Comparison of ENCODE assay signal across 8 cellular contexts in genomic region chr17:63549946-63550815, GRCh38. TPM values are rescaled to one million over a fixed set of nuclear protein-coding genes. Genes with fewer than 3 reads are reported as not detected.
A peak's percentile ranks its signal among the peaks of the same experiment; 100 is the strongest.
DNase-seq lines count a peak whose midpoint lies in the region; ATAC-seq and TF ChIP-seq lines count a peak whose summit lies in the region.

DCAF7 (plus strand) TSS chr17:63550477; CDS start chr17:63550678, 201 bp downstream.

- DNase-seq in NCI-H2196 treated with DMSO at 0.1 percent for 48 hours (lab: John Stamatoyannopoulos, UW; ENCODE audit: unreplicated experiment): peak; percentile 99
- peak; percentile 97 to 99 for DNase-seq in breast epithelium (ENCODE audit: low spot score in 2 of 2)

- no peaks in the 10 kb centered on the region for H3K9me3 ChIP-seq in breast epithelium
- no peaks in the 10 kb centered on the region for H3K9me3 ChIP-seq in iPS-18c (ENCODE audit: control insufficient read depth, insufficient read depth, low read length)

- intact Hi-C loops in breast epithelium (cut with DNase I; ENCODE audit: low total_unique reads): no loop called here

- ATAC-seq in GM18870 (IDR thresholded peaks at IDR 0.05; ENCODE audit: unreplicated experiment) (peak; percentile 97), HG03135 (IDR thresholded peaks at IDR 0.05; ENCODE audit: unreplicated experiment) (peak; percentile 91)

- peak within 1 kb of the TSS; percentile 59 for H2AFZ ChIP-seq in ACC112 (ENCODE audit: low read length, unreplicated experiment)

- H3K79me2 ChIP-seq in ACC112 (ENCODE audit: control insufficient read depth, insufficient read depth, low read length, unreplicated experiment): peaks cover 47% of the 10 kb centered on the region

- no peak for TF ChIP-seq POLR2A in breast epithelium (IDR thresholded peaks at IDR 0.05)

- H3K4me3 ChIP-seq in ACC112 (ENCODE audit: low read depth, low read length) (peak within 1 kb of the TSS; percentile 80), breast epithelium (peak within 1 kb of the TSS; percentile 92 to 95 (median 92)), iPS-18c (ENCODE audit: insufficient read depth, low read depth, low read length) (peak within 1 kb of the TSS; percentile 98), skin epidermis (peak within 1 kb of the TSS; percentile 82 to 99 (median 87))

- no peaks in the 10 kb centered on the region for H3K27me3 ChIP-seq in ACC112 (ENCODE audit: insufficient read depth, low read length)
- H3K27me3 ChIP-seq in breast epithelium: no peaks in the 10 kb centered on the region

- H3K27ac ChIP-seq in ACC112 (ENCODE audit: low read depth, low read length) (peak within 1 kb of the TSS; percentile 68), VCaP (peak within 1 kb of the TSS; percentile 96), breast epithelium (peak within 1 kb of the TSS; percentile 89 to 95), skin epidermis (peak within 1 kb of the TSS; percentile 31 to 96 (median 93))

- H3K36me3 ChIP-seq in ACC112 (ENCODE audit: insufficient read depth, low read length) (no peaks in the 10 kb centered on the region), breast epithelium (no peaks in the 10 kb centered on the region)

- H3K4me1 ChIP-seq in ACC112 (ENCODE audit: control insufficient read depth, insufficient read depth, low read length, unreplicated experiment) (peaks cover 11% of the 10 kb centered on the region), breast epithelium (peaks cover 0 to 10% of the 10 kb centered on the region in 2 donors)

- TF ChIP-seq CTCF in VCaP (conservative IDR thresholded peaks at IDR 0.05) (no peak), breast epithelium (IDR thresholded peaks at IDR 0.05) (no peak)

RNA-seq across cellular contexts. Expression of gene DCAF7, which starts in this region (rescaled TPM):
- total RNA-seq in breast epithelium: 10 to 100 TPM; 23.0 to 29.6 (median 27.2) TPM

Comparison
In these comparisons a context has a peak if more than half of its experiments do, and no peak if none do; other contexts are left out.
1. Peak in every context shown above with its lines: DNase-seq, ATAC-seq, H3K4me3 ChIP-seq and H3K27ac ChIP-seq.